In the genomic region with DNA sequence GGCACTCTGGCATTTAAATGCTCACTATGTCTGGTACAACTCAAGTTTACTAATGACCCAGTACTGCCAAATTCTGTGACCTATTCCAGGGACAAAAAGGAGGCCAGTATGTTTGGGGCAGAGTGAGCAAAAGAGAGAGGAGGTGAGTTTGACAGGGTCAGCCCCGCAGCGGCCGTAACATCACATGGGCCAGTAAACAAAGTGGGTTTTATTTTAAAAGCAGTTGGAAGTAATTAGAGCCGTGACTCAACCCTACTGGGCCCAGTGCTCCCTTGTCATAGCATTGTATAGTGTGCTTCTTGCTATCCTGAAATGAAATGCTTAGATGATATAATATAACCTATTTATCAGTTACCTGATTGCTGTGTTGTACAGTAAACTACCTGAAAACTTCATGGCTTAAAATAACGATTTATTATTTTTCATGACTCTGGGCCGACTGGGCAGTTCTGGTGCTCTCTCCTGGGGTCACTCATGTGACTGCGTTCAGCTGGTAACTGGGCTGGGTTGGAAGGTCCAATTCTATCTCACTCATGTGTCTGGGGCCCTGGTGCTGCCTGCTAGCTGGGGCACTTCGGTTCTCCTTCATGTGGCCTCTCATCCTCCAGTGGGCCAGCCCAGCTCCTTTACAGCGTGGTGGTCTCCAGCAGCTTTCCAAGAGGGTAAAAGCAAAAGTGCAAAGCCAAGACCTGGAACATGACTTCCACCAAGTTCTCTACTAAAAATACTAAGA, we compare ENCODE assay signal across 1 cellular context.
TF ChIP-seq lines count a peak whose summit lies in the region.

No MANE protein-coding gene starts in this region.

TF ChIP-seq in HepG2, 621 proteins besides CTCF, POLR2A, EP300 and RAD21:
- TF ChIP-seq ZNF530 (CRISPR knock-in tag; IDR thresholded peaks at IDR 0.05; ENCODE audit: low read depth) (no peak), CBX2 (IDR thresholded peaks at IDR 0.05; ENCODE audit: low read depth, low read length) (no peak), CBX2 (CRISPR knock-in tag; IDR thresholded peaks at IDR 0.05; ENCODE audit: low read depth) (no peak), ZNF326 (CRISPR knock-in tag; IDR thresholded peaks at IDR 0.05; ENCODE audit: borderline replicate concordance) (no peak), PAX8 (CRISPR knock-in tag; IDR thresholded peaks at IDR 0.05; ENCODE audit: borderline replicate concordance) (no peak), ZNF773 (CRISPR knock-in tag; IDR thresholded peaks at IDR 0.05; ENCODE audit: borderline replicate concordance) (no peak), TAF1 (CRISPR knock-in tag; IDR thresholded peaks at IDR 0.05) (no peak), SALL2 (CRISPR knock-in tag; IDR thresholded peaks at IDR 0.05) (no peak), CHD4 (IDR thresholded peaks at IDR 0.05; ENCODE audit: borderline replicate concordance, low read length) (no peak), ZNF878 (CRISPR knock-in tag; IDR thresholded peaks at IDR 0.05) (no peak), TBL1XR1 (IDR thresholded peaks at IDR 0.05; ENCODE audit: borderline replicate concordance, low read length, partially characterized antibody) (no peak), BORCS8-MEF2B (CRISPR knock-in tag; IDR thresholded peaks at IDR 0.05) (no peak), ZNF350 (CRISPR knock-in tag; IDR thresholded peaks at IDR 0.05; ENCODE audit: borderline replicate concordance, low read depth) (no peak), SIN3A (IDR thresholded peaks at IDR 0.05; ENCODE audit: borderline replicate concordance, low read depth, low read length) (no peak)
- TF ChIP-seq, protein P1, sequence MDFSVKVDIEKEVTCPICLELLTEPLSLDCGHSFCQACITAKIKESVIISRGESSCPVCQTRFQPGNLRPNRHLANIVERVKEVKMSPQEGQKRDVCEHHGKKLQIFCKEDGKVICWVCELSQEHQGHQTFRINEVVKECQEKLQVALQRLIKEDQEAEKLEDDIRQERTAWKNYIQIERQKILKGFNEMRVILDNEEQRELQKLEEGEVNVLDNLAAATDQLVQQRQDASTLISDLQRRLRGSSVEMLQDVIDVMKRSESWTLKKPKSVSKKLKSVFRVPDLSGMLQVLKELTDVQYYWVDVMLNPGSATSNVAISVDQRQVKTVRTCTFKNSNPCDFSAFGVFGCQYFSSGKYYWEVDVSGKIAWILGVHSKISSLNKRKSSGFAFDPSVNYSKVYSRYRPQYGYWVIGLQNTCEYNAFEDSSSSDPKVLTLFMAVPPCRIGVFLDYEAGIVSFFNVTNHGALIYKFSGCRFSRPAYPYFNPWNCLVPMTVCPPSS (IDR thresholded peaks at IDR 0.05) = no peak
- TF ChIP-seq, protein P2, sequence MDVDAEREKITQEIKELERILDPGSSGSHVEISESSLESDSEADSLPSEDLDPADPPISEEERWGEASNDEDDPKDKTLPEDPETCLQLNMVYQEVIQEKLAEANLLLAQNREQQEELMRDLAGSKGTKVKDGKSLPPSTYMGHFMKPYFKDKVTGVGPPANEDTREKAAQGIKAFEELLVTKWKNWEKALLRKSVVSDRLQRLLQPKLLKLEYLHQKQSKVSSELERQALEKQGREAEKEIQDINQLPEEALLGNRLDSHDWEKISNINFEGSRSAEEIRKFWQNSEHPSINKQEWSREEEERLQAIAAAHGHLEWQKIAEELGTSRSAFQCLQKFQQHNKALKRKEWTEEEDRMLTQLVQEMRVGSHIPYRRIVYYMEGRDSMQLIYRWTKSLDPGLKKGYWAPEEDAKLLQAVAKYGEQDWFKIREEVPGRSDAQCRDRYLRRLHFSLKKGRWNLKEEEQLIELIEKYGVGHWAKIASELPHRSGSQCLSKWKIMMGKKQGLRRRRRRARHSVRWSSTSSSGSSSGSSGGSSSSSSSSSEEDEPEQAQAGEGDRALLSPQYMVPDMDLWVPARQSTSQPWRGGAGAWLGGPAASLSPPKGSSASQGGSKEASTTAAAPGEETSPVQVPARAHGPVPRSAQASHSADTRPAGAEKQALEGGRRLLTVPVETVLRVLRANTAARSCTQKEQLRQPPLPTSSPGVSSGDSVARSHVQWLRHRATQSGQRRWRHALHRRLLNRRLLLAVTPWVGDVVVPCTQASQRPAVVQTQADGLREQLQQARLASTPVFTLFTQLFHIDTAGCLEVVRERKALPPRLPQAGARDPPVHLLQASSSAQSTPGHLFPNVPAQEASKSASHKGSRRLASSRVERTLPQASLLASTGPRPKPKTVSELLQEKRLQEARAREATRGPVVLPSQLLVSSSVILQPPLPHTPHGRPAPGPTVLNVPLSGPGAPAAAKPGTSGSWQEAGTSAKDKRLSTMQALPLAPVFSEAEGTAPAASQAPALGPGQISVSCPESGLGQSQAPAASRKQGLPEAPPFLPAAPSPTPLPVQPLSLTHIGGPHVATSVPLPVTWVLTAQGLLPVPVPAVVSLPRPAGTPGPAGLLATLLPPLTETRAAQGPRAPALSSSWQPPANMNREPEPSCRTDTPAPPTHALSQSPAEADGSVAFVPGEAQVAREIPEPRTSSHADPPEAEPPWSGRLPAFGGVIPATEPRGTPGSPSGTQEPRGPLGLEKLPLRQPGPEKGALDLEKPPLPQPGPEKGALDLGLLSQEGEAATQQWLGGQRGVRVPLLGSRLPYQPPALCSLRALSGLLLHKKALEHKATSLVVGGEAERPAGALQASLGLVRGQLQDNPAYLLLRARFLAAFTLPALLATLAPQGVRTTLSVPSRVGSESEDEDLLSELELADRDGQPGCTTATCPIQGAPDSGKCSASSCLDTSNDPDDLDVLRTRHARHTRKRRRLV (CRISPR knock-in tag; IDR thresholded peaks at IDR 0.05) = no peak
- TF ChIP-seq, protein P3, sequence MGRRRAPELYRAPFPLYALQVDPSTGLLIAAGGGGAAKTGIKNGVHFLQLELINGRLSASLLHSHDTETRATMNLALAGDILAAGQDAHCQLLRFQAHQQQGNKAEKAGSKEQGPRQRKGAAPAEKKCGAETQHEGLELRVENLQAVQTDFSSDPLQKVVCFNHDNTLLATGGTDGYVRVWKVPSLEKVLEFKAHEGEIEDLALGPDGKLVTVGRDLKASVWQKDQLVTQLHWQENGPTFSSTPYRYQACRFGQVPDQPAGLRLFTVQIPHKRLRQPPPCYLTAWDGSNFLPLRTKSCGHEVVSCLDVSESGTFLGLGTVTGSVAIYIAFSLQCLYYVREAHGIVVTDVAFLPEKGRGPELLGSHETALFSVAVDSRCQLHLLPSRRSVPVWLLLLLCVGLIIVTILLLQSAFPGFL (CRISPR knock-in tag; IDR thresholded peaks at IDR 0.05) = no peak
- TF ChIP-seq, protein P4, sequence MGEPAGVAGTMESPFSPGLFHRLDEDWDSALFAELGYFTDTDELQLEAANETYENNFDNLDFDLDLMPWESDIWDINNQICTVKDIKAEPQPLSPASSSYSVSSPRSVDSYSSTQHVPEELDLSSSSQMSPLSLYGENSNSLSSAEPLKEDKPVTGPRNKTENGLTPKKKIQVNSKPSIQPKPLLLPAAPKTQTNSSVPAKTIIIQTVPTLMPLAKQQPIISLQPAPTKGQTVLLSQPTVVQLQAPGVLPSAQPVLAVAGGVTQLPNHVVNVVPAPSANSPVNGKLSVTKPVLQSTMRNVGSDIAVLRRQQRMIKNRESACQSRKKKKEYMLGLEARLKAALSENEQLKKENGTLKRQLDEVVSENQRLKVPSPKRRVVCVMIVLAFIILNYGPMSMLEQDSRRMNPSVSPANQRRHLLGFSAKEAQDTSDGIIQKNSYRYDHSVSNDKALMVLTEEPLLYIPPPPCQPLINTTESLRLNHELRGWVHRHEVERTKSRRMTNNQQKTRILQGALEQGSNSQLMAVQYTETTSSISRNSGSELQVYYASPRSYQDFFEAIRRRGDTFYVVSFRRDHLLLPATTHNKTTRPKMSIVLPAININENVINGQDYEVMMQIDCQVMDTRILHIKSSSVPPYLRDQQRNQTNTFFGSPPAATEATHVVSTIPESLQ (CRISPR knock-in tag; conservative IDR thresholded peaks at IDR 0.05) = no peak
TF ChIP-seq in HepG2: peak in this region for 0.
